Comparison of ENCODE assay signal across 1 cellular context in the genomic region with DNA sequence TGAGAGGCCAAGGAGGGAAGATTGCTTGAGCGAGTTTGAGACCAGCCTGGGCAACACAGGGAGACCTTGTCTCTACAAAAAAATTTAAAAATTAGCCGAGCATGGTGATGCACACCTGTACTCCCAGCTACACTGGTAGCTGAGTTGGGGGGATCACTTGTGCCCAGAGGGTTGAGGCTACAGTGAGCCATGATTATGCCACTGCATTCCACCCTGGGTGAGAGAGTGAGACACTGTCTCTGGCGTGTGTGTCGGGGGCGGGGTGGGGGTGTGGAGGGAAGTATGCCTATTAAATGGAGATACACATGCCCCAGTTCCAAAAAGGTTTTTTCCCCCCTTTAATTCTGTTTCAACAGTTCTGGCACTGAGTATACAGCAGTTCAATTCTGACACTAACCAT.
TF ChIP-seq lines count a peak whose summit lies in the region.

No MANE protein-coding gene starts in this region.

TF ChIP-seq in GM23338, 12 proteins besides CTCF, POLR2A, EP300 and RAD21:
- TF ChIP-seq, protein P1, sequence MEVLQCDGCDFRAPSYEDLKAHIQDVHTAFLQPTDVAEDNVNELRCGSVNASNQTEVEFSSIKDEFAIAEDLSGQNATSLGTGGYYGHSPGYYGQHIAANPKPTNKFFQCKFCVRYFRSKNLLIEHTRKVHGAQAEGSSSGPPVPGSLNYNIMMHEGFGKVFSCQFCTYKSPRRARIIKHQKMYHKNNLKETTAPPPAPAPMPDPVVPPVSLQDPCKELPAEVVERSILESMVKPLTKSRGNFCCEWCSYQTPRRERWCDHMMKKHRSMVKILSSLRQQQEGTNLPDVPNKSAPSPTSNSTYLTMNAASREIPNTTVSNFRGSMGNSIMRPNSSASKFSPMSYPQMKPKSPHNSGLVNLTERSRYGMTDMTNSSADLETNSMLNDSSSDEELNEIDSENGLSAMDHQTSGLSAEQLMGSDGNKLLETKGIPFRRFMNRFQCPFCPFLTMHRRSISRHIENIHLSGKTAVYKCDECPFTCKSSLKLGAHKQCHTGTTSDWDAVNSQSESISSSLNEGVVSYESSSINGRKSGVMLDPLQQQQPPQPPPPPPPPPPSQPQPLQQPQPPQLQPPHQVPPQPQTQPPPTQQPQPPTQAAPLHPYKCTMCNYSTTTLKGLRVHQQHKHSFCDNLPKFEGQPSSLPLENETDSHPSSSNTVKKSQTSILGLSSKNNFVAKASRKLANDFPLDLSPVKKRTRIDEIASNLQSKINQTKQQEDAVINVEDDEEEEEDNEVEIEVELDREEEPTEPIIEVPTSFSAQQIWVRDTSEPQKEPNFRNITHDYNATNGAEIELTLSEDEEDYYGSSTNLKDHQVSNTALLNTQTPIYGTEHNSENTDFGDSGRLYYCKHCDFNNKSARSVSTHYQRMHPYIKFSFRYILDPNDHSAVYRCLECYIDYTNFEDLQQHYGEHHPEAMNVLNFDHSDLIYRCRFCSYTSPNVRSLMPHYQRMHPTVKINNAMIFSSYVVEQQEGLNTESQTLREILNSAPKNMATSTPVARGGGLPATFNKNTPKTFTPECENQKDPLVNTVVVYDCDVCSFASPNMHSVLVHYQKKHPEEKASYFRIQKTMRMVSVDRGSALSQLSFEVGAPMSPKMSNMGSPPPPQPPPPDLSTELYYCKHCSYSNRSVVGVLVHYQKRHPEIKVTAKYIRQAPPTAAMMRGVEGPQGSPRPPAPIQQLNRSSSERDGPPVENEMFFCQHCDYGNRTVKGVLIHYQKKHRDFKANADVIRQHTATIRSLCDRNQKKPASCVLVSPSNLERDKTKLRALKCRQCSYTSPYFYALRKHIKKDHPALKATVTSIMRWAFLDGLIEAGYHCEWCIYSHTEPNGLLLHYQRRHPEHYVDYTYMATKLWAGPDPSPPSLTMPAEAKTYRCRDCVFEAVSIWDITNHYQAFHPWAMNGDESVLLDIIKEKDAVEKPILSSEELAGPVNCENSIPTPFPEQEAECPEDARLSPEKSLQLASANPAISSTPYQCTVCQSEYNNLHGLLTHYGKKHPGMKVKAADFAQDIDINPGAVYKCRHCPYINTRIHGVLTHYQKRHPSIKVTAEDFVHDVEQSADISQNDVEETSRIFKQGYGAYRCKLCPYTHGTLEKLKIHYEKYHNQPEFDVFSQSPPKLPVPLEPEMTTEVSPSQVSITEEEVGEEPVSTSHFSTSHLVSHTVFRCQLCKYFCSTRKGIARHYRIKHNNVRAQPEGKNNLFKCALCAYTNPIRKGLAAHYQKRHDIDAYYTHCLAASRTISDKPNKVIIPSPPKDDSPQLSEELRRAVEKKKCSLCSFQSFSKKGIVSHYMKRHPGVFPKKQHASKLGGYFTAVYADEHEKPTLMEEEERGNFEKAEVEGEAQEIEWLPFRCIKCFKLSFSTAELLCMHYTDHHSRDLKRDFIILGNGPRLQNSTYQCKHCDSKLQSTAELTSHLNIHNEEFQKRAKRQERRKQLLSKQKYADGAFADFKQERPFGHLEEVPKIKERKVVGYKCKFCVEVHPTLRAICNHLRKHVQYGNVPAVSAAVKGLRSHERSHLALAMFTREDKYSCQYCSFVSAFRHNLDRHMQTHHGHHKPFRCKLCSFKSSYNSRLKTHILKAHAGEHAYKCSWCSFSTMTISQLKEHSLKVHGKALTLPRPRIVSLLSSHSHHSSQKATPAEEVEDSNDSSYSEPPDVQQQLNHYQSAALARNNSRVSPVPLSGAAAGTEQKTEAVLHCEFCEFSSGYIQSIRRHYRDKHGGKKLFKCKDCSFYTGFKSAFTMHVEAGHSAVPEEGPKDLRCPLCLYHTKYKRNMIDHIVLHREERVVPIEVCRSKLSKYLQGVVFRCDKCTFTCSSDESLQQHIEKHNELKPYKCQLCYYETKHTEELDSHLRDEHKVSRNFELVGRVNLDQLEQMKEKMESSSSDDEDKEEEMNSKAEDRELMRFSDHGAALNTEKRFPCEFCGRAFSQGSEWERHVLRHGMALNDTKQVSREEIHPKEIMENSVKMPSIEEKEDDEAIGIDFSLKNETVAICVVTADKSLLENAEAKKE (CRISPR knock-in tag; IDR thresholded peaks at IDR 0.05), result no peak
- no peak for TF ChIP-seq STAT1 (IDR thresholded peaks at IDR 0.05; ENCODE audit: unreplicated experiment)
